ENCODE assay signal across 1 cellular context in genomic region chr9:132937463-132937901, GRCh38.
A peak's percentile ranks its signal among the peaks of the same experiment; 100 is the strongest.
TF ChIP-seq lines count a peak whose summit lies in the region.

No MANE protein-coding gene starts in this region.

TF ChIP-seq in K562, 482 proteins besides CTCF, POLR2A, EP300 and RAD21:
- peak; percentile 19; the same call in 1 of the 2 replicates for TF ChIP-seq PKNOX1 (IDR thresholded peaks at IDR 0.05)
- no peak for TF ChIP-seq FOXP1 (CRISPR knock-in tag; IDR thresholded peaks at IDR 0.05)
- no peak for TF ChIP-seq MCM5 (IDR thresholded peaks at IDR 0.05; ENCODE audit: low read depth)
- peak; percentile 57; the same call in 1 of the 2 replicates for TF ChIP-seq SMARCA4 (IDR thresholded peaks at IDR 0.05)
- no peak for TF ChIP-seq CREB1 (IDR thresholded peaks at IDR 0.05)
- no peak for TF ChIP-seq CREB1 (CRISPR knock-in tag; IDR thresholded peaks at IDR 0.05)
- no peak for TF ChIP-seq CAMTA2 (CRISPR knock-in tag; conservative IDR thresholded peaks at IDR 0.05)
- TF ChIP-seq ARID1B (IDR thresholded peaks at IDR 0.05), result peak; percentile 61
- peak; percentile 79 for TF ChIP-seq DPF2 (IDR thresholded peaks at IDR 0.05)
- 0 out of 2 replicates have a peak, but pooled peaks have one; percentile 29 for TF ChIP-seq JUND (IDR thresholded peaks at IDR 0.05; ENCODE audit: borderline replicate concordance, low read depth, low read length)
- TF ChIP-seq JUND (tag; IDR thresholded peaks at IDR 0.05; ENCODE audit: borderline replicate concordance, low read depth, low read length), result peak; percentile 56; the same call in 2 of the 3 replicates
- TF ChIP-seq RHOXF2B (CRISPR knock-in tag; conservative IDR thresholded peaks at IDR 0.05), result no peak
- no peak for TF ChIP-seq ZNF318 (IDR thresholded peaks at IDR 0.05; ENCODE audit: borderline replicate concordance in 1 of 2, low read depth in 1 of 2)
- TF ChIP-seq HCFC1 (IDR thresholded peaks at IDR 0.05; ENCODE audit: low read depth, low read length), result no peak
- no peak for TF ChIP-seq POLR3A (IDR thresholded peaks at IDR 0.05; ENCODE audit: borderline replicate concordance, extremely low read depth, insufficient read depth, insufficient read length)
- peak; percentile 79 for TF ChIP-seq ATF3 (IDR thresholded peaks at IDR 0.05)
- no peak for TF ChIP-seq ATF3 (CRISPR knock-in tag; conservative IDR thresholded peaks at IDR 0.05)
- peak; percentile 34 to 68; a peak in 3 of 4 replicates for TF ChIP-seq TRIM24 (IDR thresholded peaks at IDR 0.05)
- no peak for TF ChIP-seq ZNF184 (CRISPR knock-in tag; IDR thresholded peaks at IDR 0.05)
- no peak for TF ChIP-seq DIDO1 (tag; IDR thresholded peaks at IDR 0.05; ENCODE audit: low read depth)
- no peak for TF ChIP-seq ZNF77 (CRISPR knock-in tag; IDR thresholded peaks at IDR 0.05)
- TF ChIP-seq ZNF134 (CRISPR knock-in tag; conservative IDR thresholded peaks at IDR 0.05), result no peak
- no peak for TF ChIP-seq ELF1 (tag; IDR thresholded peaks at IDR 0.05)
- 0 out of 2 replicates have a peak, but pooled peaks have one; percentile 8 for TF ChIP-seq JUN (IDR thresholded peaks at IDR 0.05; ENCODE audit: borderline replicate concordance, low read depth, low read length)
- no peak for TF ChIP-seq JUN (CRISPR knock-in tag; IDR thresholded peaks at IDR 0.05; ENCODE audit: borderline replicate concordance)
- TF ChIP-seq FOXA3 (CRISPR knock-in tag; conservative IDR thresholded peaks at IDR 0.05 in 1 of 2, IDR thresholded peaks at IDR 0.05 in 1 of 2), result 0 out of 4 replicates have a peak, but pooled peaks of 1 of the 2 experiments have one; percentile 32
- no peak for TF ChIP-seq RBM34 (IDR thresholded peaks at IDR 0.05; ENCODE audit: borderline replicate concordance, insufficient read depth, low read length)
- TF ChIP-seq BCOR (IDR thresholded peaks at IDR 0.05), result 0 out of 2 replicates have a peak, but pooled peaks have one; percentile 22
- no peak for TF ChIP-seq COPS2 (conservative IDR thresholded peaks at IDR 0.05)
- TF ChIP-seq IFI16 (CRISPR knock-in tag; IDR thresholded peaks at IDR 0.05), result no peak
- no peak for TF ChIP-seq XRCC4 (IDR thresholded peaks at IDR 0.05; ENCODE audit: extremely low read depth, insufficient read depth, insufficient read length)
- TF ChIP-seq POLR2AphosphoS5 (IDR thresholded peaks at IDR 0.05; ENCODE audit: control insufficient read depth, insufficient read depth, low read depth, low read length), result no peak
- TF ChIP-seq ZBTB11 (CRISPR knock-in tag; IDR thresholded peaks at IDR 0.05), result no peak
- TF ChIP-seq NR0B1 (IDR thresholded peaks at IDR 0.05; ENCODE audit: partially characterized antibody), result no peak
- TF ChIP-seq POLR2H (tag; IDR thresholded peaks at IDR 0.05; ENCODE audit: low read depth), result no peak
- peak; percentile 66; the same call in 1 of the 2 replicates for TF ChIP-seq SMARCE1 (IDR thresholded peaks at IDR 0.05)
- no peak for TF ChIP-seq ZSCAN29 (IDR thresholded peaks at IDR 0.05)
- no peak for TF ChIP-seq NKRF (IDR thresholded peaks at IDR 0.05; ENCODE audit: borderline replicate concordance)
- TF ChIP-seq FOSL1 (tag; conservative IDR thresholded peaks at IDR 0.05), result peak; percentile 89
- no peak for TF ChIP-seq SNAPC5 (CRISPR knock-in tag; IDR thresholded peaks at IDR 0.05)
- TF ChIP-seq ZNF253 (CRISPR knock-in tag; conservative IDR thresholded peaks at IDR 0.05), result no peak
- TF ChIP-seq ZNF324 (CRISPR knock-in tag; IDR thresholded peaks at IDR 0.05), result no peak
- 0 out of 2 replicates have a peak, but pooled peaks have one; percentile 55 for TF ChIP-seq TRIM28 (IDR thresholded peaks at IDR 0.05)
- no peak for TF ChIP-seq NCOR1 (IDR thresholded peaks at IDR 0.05)
- TF ChIP-seq ZFX (CRISPR knock-in tag; IDR thresholded peaks at IDR 0.05), result no peak
- TF ChIP-seq SMARCC2 (IDR thresholded peaks at IDR 0.05; ENCODE audit: low read depth), result peak; percentile 55; the same call in 1 of the 2 replicates
- peak; percentile 46; the same call in 1 of the 2 replicates for TF ChIP-seq EHMT2 (IDR thresholded peaks at IDR 0.05)
- no peak for TF ChIP-seq TEAD4 (IDR thresholded peaks at IDR 0.05; ENCODE audit: low read length)
- TF ChIP-seq TEAD4 (CRISPR knock-in tag; IDR thresholded peaks at IDR 0.05; ENCODE audit: borderline replicate concordance), result no peak
- TF ChIP-seq ZNF445 (CRISPR knock-in tag; IDR thresholded peaks at IDR 0.05; ENCODE audit: low read depth), result no peak
- TF ChIP-seq BRD9 (IDR thresholded peaks at IDR 0.05; ENCODE audit: low read depth, partially characterized antibody), result no peak
- TF ChIP-seq SPI1 (IDR thresholded peaks at IDR 0.05; ENCODE audit: borderline replicate concordance, low read depth, low read length), result 0 out of 2 replicates have a peak, but pooled peaks have one; percentile 39
- TF ChIP-seq ZC3H4 (CRISPR knock-in tag; IDR thresholded peaks at IDR 0.05; ENCODE audit: borderline replicate concordance), result no peak
